1 cellular context compared by ENCODE assay signal in the genomic region with DNA sequence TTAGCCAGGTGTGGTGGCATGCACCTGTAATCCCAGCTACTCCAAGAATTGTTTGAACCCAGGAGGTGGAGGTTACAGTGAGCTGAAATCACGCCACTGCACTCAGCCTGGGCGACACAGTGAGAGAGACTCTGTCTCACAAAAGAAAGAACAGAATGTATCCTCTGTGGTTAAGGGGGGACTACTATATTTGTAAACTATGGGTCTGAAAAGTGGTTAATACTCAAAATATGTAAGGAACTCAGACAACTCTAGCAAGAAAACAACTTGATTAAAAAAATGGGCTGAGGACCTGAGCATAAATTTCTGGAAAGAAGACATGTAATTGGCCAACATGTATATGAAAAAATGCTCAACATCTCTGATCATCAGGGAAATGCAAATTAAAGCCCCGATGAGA.
TF ChIP-seq lines count a peak whose summit lies in the region.

No MANE protein-coding gene starts in this region.

TF ChIP-seq in IMR-90, 13 proteins besides CTCF, POLR2A, EP300 and RAD21 (continued from another document):
- TF ChIP-seq, protein P1, sequence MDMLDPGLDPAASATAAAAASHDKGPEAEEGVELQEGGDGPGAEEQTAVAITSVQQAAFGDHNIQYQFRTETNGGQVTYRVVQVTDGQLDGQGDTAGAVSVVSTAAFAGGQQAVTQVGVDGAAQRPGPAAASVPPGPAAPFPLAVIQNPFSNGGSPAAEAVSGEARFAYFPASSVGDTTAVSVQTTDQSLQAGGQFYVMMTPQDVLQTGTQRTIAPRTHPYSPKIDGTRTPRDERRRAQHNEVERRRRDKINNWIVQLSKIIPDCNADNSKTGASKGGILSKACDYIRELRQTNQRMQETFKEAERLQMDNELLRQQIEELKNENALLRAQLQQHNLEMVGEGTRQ (IDR thresholded peaks at IDR 0.05; ENCODE audit: low read depth, low read length), result no peak
- TF ChIP-seq RCOR1 (IDR thresholded peaks at IDR 0.05; ENCODE audit: insufficient replicate concordance, low read length) (no peak), MAFK (IDR thresholded peaks at IDR 0.05; ENCODE audit: low read depth, low read length) (no peak), CHD1 (IDR thresholded peaks at IDR 0.05; ENCODE audit: low read depth, low read length) (no peak), MXI1 (IDR thresholded peaks at IDR 0.05; ENCODE audit: borderline replicate concordance, low read depth, low read length) (no peak), MAZ (IDR thresholded peaks at IDR 0.05; ENCODE audit: borderline replicate concordance, low read depth, low read length) (no peak), CEBPB (IDR thresholded peaks at IDR 0.05; ENCODE audit: low read depth, low read length) (no peak), BHLHE40 (IDR thresholded peaks at IDR 0.05; ENCODE audit: low read depth, low read length) (no peak), NFE2L2 (IDR thresholded peaks at IDR 0.05; ENCODE audit: low read depth, low read length) (no peak), SMC3 (IDR thresholded peaks at IDR 0.05; ENCODE audit: low read depth, low read length) (no peak)
